ENCODE assay signal across 13 cellular contexts in the genomic region with DNA sequence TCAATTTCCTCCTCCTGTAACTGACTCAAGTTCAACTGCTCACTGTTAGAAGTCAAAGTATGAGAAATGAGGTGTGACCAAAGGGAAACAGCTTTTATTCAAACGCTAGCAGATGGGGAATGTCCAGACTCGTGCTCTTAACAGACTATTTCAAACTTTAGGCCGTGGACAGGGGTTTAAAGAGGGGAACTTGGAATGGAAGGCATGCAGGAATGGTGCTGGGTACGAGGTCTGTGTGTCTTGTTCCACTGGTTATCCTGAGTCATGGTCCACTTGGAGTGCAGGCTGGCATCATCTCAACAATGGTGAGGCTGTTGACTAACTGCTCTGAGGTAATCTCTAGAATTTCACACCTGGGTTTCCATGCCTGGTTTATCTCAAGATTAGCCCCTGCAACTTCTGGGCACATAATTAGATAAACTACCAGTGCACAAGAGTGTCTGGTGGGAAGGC. TPM values are rescaled to one million over a fixed set of nuclear protein-coding genes. Genes with fewer than 3 reads are reported as not detected.
DNase-seq lines count a peak whose midpoint lies in the region; TF ChIP-seq lines count a peak whose summit lies in the region.
"Had no signal": no experiment of that assay in that cellular context is flagged by ENCODE, and none has a peak within 500 bp of the region (broad histone marks: within the 10 kb centered on the region; RNA-seq: fewer than 3 reads in every experiment).

No MANE protein-coding gene starts in this region.

- no peaks in the 10 kb centered on the region for H3K9me2 ChIP-seq in OCI-LY1 (ENCODE audit: low read depth, low read length)

- peak overlapping the region; percentile 82 for H3K9ac ChIP-seq in OCI-LY1 (ENCODE audit: low read length)
- H3K9ac ChIP-seq in trophoblast cell (ENCODE audit: low read length) = no peak overlapping the region

- H4K20me1 ChIP-seq in OCI-LY1 (ENCODE audit: insufficient read depth, low read length) = no peaks in the 10 kb centered on the region

- H2AK5ac ChIP-seq in trophoblast cell (ENCODE audit: low read length) = no peak overlapping the region

- H3F3A ChIP-seq in OCI-LY1 (ENCODE audit: insufficient read depth, low read length) = peaks cover 12% of the 10 kb centered on the region; the same call in 1 of the 2 replicates

- H3K27ac ChIP-seq in OCI-LY1 (ENCODE audit: low read depth, low read length, poor library complexity, severe bottlenecking) (peak overlapping the region; percentile 96), trophoblast cell (ENCODE audit: low read depth, low read length) (no peak overlapping the region), sigmoid colon (no peak overlapping the region)
- H3K27ac ChIP-seq: SJCRH30 had no signal

- peak; percentile 40 for DNase-seq in EH (ENCODE audit: low read depth)
- peak; percentile 87 for DNase-seq in epithelial cell of proximal tubule (ENCODE audit: low read depth)
- peak; percentile 63 to 87 for DNase-seq in trophoblast cell
- no peak for DNase-seq in sigmoid colon
- no peak for DNase-seq in RKO (ENCODE audit: low spot score)
- DNase-seq in stimulated activated CD4-positive, alpha-beta T cell treated with anti-CD3 and anti-CD28 coated beads, Interleukin-2, amount 100 ng/mL, for 24 hours = no peak
- DNase-seq: activated CD4-positive, alpha-beta T cell treated with anti-CD3 and anti-CD28 coated beads, Interleukin-2, amount 50 U/mL, for 1 hour; activated naive CD4-positive, alpha-beta T cell treated with anti-CD3 and anti-CD28 coated beads, Interleukin-2, amount 10 ng/mL, durations not matched to agents 7 days and 5 days; DMS79 treated with DMSO at 0.1 percent for 48 hours; effector memory CD4-positive, alpha-beta T cell; NCI-H1930 had no signal

- no peak overlapping the region for H3K4ac ChIP-seq in trophoblast cell (ENCODE audit: low read depth, low read length)

- H2BK12ac ChIP-seq in trophoblast cell (ENCODE audit: low read length) = no peak overlapping the region

- H3K27me3 ChIP-seq in OCI-LY1 (ENCODE audit: insufficient read depth, low read length) (no peaks in the 10 kb centered on the region), trophoblast cell (ENCODE audit: insufficient read depth, low read length) (no peaks in the 10 kb centered on the region), sigmoid colon (no peaks in the 10 kb centered on the region)
- H3K27me3 ChIP-seq: SJCRH30 had no signal

- intact Hi-C loops in sigmoid colon (cut with DNase I) = no loop called here

- WGBS in trophoblast cell (ENCODE audit: extremely low coverage, insufficient coverage, insufficient read length) = no CpG with 5 or more reads among the region's 4 CpGs
- WGBS in sigmoid colon, 2 donors = 44 to 50% methylated on average over 4 of the region's 4 CpGs

- H2BK5ac ChIP-seq in trophoblast cell (ENCODE audit: low read depth, low read length, poor library complexity) = no peak overlapping the region

- no peak overlapping the region for H2AFZ ChIP-seq in OCI-LY1 (ENCODE audit: low read length)
- no peak overlapping the region for H2AFZ ChIP-seq in trophoblast cell (ENCODE audit: insufficient read depth, low read length, poor library complexity)

- H3K18ac ChIP-seq in trophoblast cell (ENCODE audit: low read length) = no peak overlapping the region

- no peak overlapping the region for H4K91ac ChIP-seq in trophoblast cell (ENCODE audit: low read depth, low read length)

- H3K4me3 ChIP-seq in OCI-LY1 (ENCODE audit: low read depth, low read length, poor library complexity, severe bottlenecking) = peak overlapping the region; percentile 62
- H3K4me3 ChIP-seq in epithelial cell of proximal tubule (ENCODE audit: low read depth, low read length) = no peak overlapping the region
- no peak overlapping the region for H3K4me3 ChIP-seq in trophoblast cell (ENCODE audit: low read depth, low read length)
- H3K4me3 ChIP-seq in sigmoid colon = no peak overlapping the region
- H3K4me3 ChIP-seq: SJCRH30 had no signal

- H3K14ac ChIP-seq in trophoblast cell (ENCODE audit: low read length) = no peak overlapping the region

- peaks cover 27% of the 10 kb centered on the region for H3K36me3 ChIP-seq in OCI-LY1 (ENCODE audit: insufficient read depth, low read length)
- no peaks in the 10 kb centered on the region for H3K36me3 ChIP-seq in trophoblast cell (ENCODE audit: control insufficient read depth in 1 of 2, insufficient read depth in 2 of 2, low read length in 2 of 2)
- no peaks in the 10 kb centered on the region for H3K36me3 ChIP-seq in sigmoid colon
- H3K36me3 ChIP-seq: SJCRH30 had no signal

- H3K9me3 ChIP-seq in OCI-LY1 (ENCODE audit: low read length) = peaks cover 7% of the 10 kb centered on the region; the same call in 1 of the 2 replicates
- H3K9me3 ChIP-seq in trophoblast cell (ENCODE audit: insufficient read depth, low read depth, low read length) = no peaks in the 10 kb centered on the region
- H3K9me3 ChIP-seq in sigmoid colon = no peaks in the 10 kb centered on the region
- H3K9me3 ChIP-seq: SJCRH30 had no signal

- H3K79me1 ChIP-seq in trophoblast cell (ENCODE audit: low read length) = no peaks in the 10 kb centered on the region

- no peak overlapping the region for H4K8ac ChIP-seq in trophoblast cell (ENCODE audit: low read depth, low read length)

- H3K79me2 ChIP-seq in OCI-LY1 (ENCODE audit: insufficient read depth, low read length) (peaks cover 24% of the 10 kb centered on the region; the same call in 1 of the 2 replicates), trophoblast cell (ENCODE audit: control insufficient read depth, insufficient read depth, low read length, poor library complexity) (no peaks in the 10 kb centered on the region)

- peaks cover 89% of the 10 kb centered on the region for H3K4me1 ChIP-seq in OCI-LY1 (ENCODE audit: insufficient read depth, low read length, severe bottlenecking)
- peaks cover 0 to 4% of the 10 kb centered on the region in 2 experiments for H3K4me1 ChIP-seq in trophoblast cell (ENCODE audit: control insufficient read depth in 1 of 2, insufficient read depth in 2 of 2, low read length in 2 of 2)
- no peaks in the 10 kb centered on the region for H3K4me1 ChIP-seq in sigmoid colon

- no peak for TF ChIP-seq CTCF in OCI-LY1 (IDR thresholded peaks at IDR 0.05; ENCODE audit: low read length)
- TF ChIP-seq CTCF in epithelial cell of proximal tubule (conservative IDR thresholded peaks at IDR 0.05; ENCODE audit: low read depth, low read length) = no peak
- no peak for TF ChIP-seq CTCF in sigmoid colon (IDR thresholded peaks at IDR 0.05)

- H3K23ac ChIP-seq in trophoblast cell (ENCODE audit: low read length) = no peak overlapping the region

- H4K12ac ChIP-seq in trophoblast cell (ENCODE audit: low read depth, low read length) = no peak overlapping the region

- H3K4me2 ChIP-seq in OCI-LY1 (ENCODE audit: low read length) = peak overlapping the region; percentile 69
- H3K4me2 ChIP-seq in trophoblast cell (ENCODE audit: low read length) = no peak overlapping the region

- no peak overlapping the region for H2BK120ac ChIP-seq in trophoblast cell (ENCODE audit: insufficient read depth, low read length, poor library complexity)

- TF ChIP-seq EP300 in sigmoid colon (IDR thresholded peaks at IDR 0.05) = no peak

- no peak for TF ChIP-seq POLR2A in sigmoid colon (IDR thresholded peaks at IDR 0.05)

RNA-seq across cellular contexts. Expression of a gene that starts 22.9 kb away (rescaled TPM):
- 3.3 and 5.3 TPM in 2 replicates for total RNA-seq in epithelial cell of proximal tubule
- 2.6 and 2.7 TPM in 2 replicates for polyA plus RNA-seq in trophoblast cell (2013)
- total RNA-seq in sigmoid colon = 1 to 10 TPM in 3 of 4 donors, under 1 TPM in 1; 0.99 to 2.1 (median 1.4) TPM
- 1 to 10 TPM in 2 of 3 donors, under 1 TPM in 1; 0.92 to 1.8 (median 1.1) TPM for polyA plus RNA-seq in sigmoid colon

RNA-seq across cellular contexts. Expression of a gene that starts 57.3 kb away (rescaled TPM):
- total RNA-seq in epithelial cell of proximal tubule = 2.2 and 2.4 TPM in 2 replicates
- 2.7 and 2.8 TPM in 2 replicates for polyA plus RNA-seq in trophoblast cell (2013)
- 10 to 100 TPM; 14.5 to 20.7 (median 18.6) TPM for total RNA-seq in sigmoid colon
- under 1 TPM; under 0.01 to 0.85 (median 0.23) TPM for polyA plus RNA-seq in sigmoid colon

Comparison
In these comparisons a context has a peak if more than half of its experiments do, and no peak if none do; other contexts are left out.
1. DNase-seq: peak in EH (single experiment), epithelial cell of proximal tubule (single experiment) and trophoblast cell (2 of 2); none in sigmoid colon (single experiment), RKO (single experiment) and stimulated activated CD4-positive, alpha-beta T cell treated with anti-CD3 and anti-CD28 coated beads, Interleukin-2, amount 100 ng/mL, for 24 hours (0 of 2).